Comparison of ENCODE assay signal across 1 cellular context in the genomic region with DNA sequence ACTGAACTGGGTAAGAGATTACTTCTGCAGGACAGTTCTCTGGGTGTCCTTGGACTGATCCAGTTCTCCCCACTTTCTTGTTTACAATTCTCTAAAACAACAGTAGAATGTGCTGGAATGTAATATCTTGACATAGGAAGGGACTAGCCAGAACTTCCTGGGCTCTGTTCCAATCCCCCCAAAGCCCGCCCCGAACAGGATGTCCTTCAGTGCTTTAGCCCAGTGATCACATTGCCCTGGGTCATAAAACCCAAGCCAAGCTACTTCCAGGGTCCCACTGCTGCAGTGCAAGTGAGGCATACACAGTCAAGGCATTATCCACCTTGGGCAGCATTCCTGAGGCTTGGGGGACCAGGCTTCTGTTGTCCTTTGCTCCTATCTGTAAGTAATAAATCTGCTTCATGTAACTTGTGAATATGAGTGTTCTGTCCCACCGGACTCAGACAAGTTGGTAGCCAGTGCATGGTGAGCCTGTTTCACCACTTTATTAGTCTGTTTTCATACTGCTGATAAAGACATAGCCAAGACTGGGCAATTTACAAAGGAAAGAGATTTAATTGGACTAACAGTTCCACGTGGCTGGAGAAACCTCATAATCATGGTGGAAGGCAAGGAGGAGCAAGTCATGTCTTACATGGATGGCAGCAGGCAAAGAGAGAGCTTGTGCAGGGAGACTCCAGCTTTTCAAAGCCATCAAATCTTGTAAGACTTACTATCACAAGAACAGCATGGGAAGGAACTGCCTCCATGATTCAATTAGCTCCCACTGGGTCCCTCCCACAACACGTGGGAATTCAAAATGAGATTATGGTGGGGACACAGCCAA.
A peak's percentile ranks its signal among the peaks of the same experiment; 100 is the strongest.
TF ChIP-seq lines count a peak whose summit lies in the region.

No MANE protein-coding gene starts in this region.

TF ChIP-seq in HepG2, 621 proteins besides CTCF, POLR2A, EP300 and RAD21 (continued from another document and continues in another):
- TF ChIP-seq, protein P1, sequence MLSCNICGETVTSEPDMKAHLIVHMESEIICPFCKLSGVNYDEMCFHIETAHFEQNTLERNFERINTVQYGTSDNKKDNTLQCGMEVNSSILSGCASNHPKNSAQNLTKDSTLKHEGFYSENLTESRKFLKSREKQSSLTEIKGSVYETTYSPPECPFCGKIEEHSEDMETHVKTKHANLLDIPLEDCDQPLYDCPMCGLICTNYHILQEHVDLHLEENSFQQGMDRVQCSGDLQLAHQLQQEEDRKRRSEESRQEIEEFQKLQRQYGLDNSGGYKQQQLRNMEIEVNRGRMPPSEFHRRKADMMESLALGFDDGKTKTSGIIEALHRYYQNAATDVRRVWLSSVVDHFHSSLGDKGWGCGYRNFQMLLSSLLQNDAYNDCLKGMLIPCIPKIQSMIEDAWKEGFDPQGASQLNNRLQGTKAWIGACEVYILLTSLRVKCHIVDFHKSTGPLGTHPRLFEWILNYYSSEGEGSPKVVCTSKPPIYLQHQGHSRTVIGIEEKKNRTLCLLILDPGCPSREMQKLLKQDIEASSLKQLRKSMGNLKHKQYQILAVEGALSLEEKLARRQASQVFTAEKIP (CRISPR knock-in tag; IDR thresholded peaks at IDR 0.05; ENCODE audit: borderline replicate concordance): no peak
- TF ChIP-seq, protein P2, sequence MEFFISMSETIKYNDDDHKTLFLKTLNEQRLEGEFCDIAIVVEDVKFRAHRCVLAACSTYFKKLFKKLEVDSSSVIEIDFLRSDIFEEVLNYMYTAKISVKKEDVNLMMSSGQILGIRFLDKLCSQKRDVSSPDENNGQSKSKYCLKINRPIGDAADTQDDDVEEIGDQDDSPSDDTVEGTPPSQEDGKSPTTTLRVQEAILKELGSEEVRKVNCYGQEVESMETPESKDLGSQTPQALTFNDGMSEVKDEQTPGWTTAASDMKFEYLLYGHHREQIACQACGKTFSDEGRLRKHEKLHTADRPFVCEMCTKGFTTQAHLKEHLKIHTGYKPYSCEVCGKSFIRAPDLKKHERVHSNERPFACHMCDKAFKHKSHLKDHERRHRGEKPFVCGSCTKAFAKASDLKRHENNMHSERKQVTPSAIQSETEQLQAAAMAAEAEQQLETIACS (CRISPR knock-in tag; IDR thresholded peaks at IDR 0.05): no peak
- TF ChIP-seq RFX1 (IDR thresholded peaks at IDR 0.05) (no peak), ZFY (CRISPR knock-in tag; IDR thresholded peaks at IDR 0.05) (no peak), KDM3A (CRISPR knock-in tag; IDR thresholded peaks at IDR 0.05; ENCODE audit: low read depth) (0 out of 2 replicates have a peak, but pooled peaks have one; percentile 34), DMAP1 (CRISPR knock-in tag; IDR thresholded peaks at IDR 0.05) (no peak), ONECUT2 (CRISPR knock-in tag; IDR thresholded peaks at IDR 0.05) (no peak), ZNF788 (CRISPR knock-in tag; IDR thresholded peaks at IDR 0.05; ENCODE audit: borderline replicate concordance) (no peak), ZNF24 (IDR thresholded peaks at IDR 0.05) (no peak), PLRG1 (conservative IDR thresholded peaks at IDR 0.05) (no peak), TAF1 (CRISPR knock-in tag; IDR thresholded peaks at IDR 0.05) (no peak), IRX3 (CRISPR knock-in tag; IDR thresholded peaks at IDR 0.05; ENCODE audit: borderline replicate concordance, low read depth) (no peak), ZNF549 (CRISPR knock-in tag; IDR thresholded peaks at IDR 0.05) (no peak), KMT2B (CRISPR knock-in tag; IDR thresholded peaks at IDR 0.05) (no peak), KLF9 (CRISPR knock-in tag; IDR thresholded peaks at IDR 0.05; ENCODE audit: low read depth) (no peak), PITX1 (CRISPR knock-in tag; IDR thresholded peaks at IDR 0.05) (peak; percentile 54), ZFP90 (CRISPR knock-in tag; IDR thresholded peaks at IDR 0.05; ENCODE audit: borderline replicate concordance) (no peak), ZNF432 (CRISPR knock-in tag; IDR thresholded peaks at IDR 0.05; ENCODE audit: borderline replicate concordance) (no peak), ZNF335 (CRISPR knock-in tag; IDR thresholded peaks at IDR 0.05) (no peak), YY1 (IDR thresholded peaks at IDR 0.05; ENCODE audit: insufficient read depth, insufficient replicate concordance, low read depth, low read length) (no peak), ZFX (CRISPR knock-in tag; IDR thresholded peaks at IDR 0.05; ENCODE audit: low read depth) (0 out of 2 replicates have a peak, but pooled peaks have one; percentile 20), ZNF781 (CRISPR knock-in tag; IDR thresholded peaks at IDR 0.05; ENCODE audit: borderline replicate concordance, not compliant biosample characterization) (no peak), ZNF644 (CRISPR knock-in tag; IDR thresholded peaks at IDR 0.05; ENCODE audit: low read depth) (peak; percentile 47; the same call in 1 of the 2 replicates), ZNF33A (CRISPR knock-in tag; IDR thresholded peaks at IDR 0.05; ENCODE audit: borderline replicate concordance) (no peak), LCORL (IDR thresholded peaks at IDR 0.05) (no peak), LCORL (CRISPR knock-in tag; IDR thresholded peaks at IDR 0.05) (peak; percentile 71; the same call in 1 of the 2 replicates), CREM (IDR thresholded peaks at IDR 0.05) (no peak), CREM (CRISPR knock-in tag; IDR thresholded peaks at IDR 0.05) (no peak), TBP (CRISPR knock-in tag; IDR thresholded peaks at IDR 0.05) (no peak), CENPT (CRISPR knock-in tag; IDR thresholded peaks at IDR 0.05; ENCODE audit: low read depth) (no peak), THYN1 (CRISPR knock-in tag; IDR thresholded peaks at IDR 0.05; ENCODE audit: borderline replicate concordance, low read depth) (no peak), KDM4B (CRISPR knock-in tag; IDR thresholded peaks at IDR 0.05) (no peak), TOE1 (CRISPR knock-in tag; IDR thresholded peaks at IDR 0.05) (no peak)
- TF ChIP-seq, protein P3, sequence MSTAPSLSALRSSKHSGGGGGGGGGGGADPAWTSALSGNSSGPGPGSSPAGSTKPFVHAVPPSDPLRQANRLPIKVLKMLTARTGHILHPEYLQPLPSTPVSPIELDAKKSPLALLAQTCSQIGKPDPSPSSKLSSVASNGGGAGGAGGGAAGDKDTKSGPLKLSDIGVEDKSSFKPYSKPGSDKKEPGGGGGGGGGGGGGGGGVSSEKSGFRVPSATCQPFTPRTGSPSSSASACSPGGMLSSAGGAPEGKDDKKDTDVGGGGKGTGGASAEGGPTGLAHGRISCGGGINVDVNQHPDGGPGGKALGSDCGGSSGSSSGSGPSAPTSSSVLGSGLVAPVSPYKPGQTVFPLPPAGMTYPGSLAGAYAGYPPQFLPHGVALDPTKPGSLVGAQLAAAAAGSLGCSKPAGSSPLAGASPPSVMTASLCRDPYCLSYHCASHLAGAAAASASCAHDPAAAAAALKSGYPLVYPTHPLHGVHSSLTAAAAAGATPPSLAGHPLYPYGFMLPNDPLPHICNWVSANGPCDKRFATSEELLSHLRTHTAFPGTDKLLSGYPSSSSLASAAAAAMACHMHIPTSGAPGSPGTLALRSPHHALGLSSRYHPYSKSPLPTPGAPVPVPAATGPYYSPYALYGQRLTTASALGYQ (CRISPR knock-in tag; IDR thresholded peaks at IDR 0.05): no peak
- TF ChIP-seq, protein P4, sequence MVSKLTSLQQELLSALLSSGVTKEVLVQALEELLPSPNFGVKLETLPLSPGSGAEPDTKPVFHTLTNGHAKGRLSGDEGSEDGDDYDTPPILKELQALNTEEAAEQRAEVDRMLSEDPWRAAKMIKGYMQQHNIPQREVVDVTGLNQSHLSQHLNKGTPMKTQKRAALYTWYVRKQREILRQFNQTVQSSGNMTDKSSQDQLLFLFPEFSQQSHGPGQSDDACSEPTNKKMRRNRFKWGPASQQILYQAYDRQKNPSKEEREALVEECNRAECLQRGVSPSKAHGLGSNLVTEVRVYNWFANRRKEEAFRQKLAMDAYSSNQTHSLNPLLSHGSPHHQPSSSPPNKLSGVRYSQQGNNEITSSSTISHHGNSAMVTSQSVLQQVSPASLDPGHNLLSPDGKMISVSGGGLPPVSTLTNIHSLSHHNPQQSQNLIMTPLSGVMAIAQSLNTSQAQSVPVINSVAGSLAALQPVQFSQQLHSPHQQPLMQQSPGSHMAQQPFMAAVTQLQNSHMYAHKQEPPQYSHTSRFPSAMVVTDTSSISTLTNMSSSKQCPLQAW (CRISPR knock-in tag; IDR thresholded peaks at IDR 0.05): no peak
- TF ChIP-seq, protein P5, sequence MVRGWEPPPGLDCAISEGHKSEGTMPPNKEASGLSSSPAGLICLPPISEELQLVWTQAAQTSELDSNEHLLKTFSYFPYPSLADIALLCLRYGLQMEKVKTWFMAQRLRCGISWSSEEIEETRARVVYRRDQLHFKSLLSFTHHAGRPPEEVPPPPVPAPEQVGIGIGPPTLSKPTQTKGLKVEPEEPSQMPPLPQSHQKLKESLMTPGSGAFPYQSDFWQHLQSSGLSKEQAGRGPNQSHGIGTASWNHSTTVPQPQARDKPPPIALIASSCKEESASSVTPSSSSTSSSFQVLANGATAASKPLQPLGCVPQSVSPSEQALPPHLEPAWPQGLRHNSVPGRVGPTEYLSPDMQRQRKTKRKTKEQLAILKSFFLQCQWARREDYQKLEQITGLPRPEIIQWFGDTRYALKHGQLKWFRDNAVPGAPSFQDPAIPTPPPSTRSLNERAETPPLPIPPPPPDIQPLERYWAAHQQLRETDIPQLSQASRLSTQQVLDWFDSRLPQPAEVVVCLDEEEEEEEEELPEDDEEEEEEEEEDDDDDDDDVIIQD (CRISPR knock-in tag; IDR thresholded peaks at IDR 0.05; ENCODE audit: low read depth): peak; percentile 45; the same call in 1 of the 2 replicates
- TF ChIP-seq, protein P6, sequence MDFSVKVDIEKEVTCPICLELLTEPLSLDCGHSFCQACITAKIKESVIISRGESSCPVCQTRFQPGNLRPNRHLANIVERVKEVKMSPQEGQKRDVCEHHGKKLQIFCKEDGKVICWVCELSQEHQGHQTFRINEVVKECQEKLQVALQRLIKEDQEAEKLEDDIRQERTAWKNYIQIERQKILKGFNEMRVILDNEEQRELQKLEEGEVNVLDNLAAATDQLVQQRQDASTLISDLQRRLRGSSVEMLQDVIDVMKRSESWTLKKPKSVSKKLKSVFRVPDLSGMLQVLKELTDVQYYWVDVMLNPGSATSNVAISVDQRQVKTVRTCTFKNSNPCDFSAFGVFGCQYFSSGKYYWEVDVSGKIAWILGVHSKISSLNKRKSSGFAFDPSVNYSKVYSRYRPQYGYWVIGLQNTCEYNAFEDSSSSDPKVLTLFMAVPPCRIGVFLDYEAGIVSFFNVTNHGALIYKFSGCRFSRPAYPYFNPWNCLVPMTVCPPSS (IDR thresholded peaks at IDR 0.05): no peak
- TF ChIP-seq, protein P7, sequence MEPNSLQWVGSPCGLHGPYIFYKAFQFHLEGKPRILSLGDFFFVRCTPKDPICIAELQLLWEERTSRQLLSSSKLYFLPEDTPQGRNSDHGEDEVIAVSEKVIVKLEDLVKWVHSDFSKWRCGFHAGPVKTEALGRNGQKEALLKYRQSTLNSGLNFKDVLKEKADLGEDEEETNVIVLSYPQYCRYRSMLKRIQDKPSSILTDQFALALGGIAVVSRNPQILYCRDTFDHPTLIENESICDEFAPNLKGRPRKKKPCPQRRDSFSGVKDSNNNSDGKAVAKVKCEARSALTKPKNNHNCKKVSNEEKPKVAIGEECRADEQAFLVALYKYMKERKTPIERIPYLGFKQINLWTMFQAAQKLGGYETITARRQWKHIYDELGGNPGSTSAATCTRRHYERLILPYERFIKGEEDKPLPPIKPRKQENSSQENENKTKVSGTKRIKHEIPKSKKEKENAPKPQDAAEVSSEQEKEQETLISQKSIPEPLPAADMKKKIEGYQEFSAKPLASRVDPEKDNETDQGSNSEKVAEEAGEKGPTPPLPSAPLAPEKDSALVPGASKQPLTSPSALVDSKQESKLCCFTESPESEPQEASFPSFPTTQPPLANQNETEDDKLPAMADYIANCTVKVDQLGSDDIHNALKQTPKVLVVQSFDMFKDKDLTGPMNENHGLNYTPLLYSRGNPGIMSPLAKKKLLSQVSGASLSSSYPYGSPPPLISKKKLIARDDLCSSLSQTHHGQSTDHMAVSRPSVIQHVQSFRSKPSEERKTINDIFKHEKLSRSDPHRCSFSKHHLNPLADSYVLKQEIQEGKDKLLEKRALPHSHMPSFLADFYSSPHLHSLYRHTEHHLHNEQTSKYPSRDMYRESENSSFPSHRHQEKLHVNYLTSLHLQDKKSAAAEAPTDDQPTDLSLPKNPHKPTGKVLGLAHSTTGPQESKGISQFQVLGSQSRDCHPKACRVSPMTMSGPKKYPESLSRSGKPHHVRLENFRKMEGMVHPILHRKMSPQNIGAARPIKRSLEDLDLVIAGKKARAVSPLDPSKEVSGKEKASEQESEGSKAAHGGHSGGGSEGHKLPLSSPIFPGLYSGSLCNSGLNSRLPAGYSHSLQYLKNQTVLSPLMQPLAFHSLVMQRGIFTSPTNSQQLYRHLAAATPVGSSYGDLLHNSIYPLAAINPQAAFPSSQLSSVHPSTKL (CRISPR knock-in tag; IDR thresholded peaks at IDR 0.05): peak; percentile 77
- TF ChIP-seq, protein P8, sequence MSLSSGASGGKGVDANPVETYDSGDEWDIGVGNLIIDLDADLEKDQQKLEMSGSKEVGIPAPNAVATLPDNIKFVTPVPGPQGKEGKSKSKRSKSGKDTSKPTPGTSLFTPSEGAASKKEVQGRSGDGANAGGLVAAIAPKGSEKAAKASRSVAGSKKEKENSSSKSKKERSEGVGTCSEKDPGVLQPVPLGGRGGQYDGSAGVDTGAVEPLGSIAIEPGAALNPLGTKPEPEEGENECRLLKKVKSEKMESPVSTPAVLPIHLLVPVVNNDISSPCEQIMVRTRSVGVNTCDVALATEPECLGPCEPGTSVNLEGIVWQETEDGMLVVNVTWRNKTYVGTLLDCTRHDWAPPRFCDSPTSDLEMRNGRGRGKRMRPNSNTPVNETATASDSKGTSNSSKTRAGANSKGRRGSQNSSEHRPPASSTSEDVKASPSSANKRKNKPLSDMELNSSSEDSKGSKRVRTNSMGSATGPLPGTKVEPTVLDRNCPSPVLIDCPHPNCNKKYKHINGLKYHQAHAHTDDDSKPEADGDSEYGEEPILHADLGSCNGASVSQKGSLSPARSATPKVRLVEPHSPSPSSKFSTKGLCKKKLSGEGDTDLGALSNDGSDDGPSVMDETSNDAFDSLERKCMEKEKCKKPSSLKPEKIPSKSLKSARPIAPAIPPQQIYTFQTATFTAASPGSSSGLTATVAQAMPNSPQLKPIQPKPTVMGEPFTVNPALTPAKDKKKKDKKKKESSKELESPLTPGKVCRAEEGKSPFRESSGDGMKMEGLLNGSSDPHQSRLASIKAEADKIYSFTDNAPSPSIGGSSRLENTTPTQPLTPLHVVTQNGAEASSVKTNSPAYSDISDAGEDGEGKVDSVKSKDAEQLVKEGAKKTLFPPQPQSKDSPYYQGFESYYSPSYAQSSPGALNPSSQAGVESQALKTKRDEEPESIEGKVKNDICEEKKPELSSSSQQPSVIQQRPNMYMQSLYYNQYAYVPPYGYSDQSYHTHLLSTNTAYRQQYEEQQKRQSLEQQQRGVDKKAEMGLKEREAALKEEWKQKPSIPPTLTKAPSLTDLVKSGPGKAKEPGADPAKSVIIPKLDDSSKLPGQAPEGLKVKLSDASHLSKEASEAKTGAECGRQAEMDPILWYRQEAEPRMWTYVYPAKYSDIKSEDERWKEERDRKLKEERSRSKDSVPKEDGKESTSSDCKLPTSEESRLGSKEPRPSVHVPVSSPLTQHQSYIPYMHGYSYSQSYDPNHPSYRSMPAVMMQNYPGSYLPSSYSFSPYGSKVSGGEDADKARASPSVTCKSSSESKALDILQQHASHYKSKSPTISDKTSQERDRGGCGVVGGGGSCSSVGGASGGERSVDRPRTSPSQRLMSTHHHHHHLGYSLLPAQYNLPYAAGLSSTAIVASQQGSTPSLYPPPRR (CRISPR knock-in tag; IDR thresholded peaks at IDR 0.05; ENCODE audit: borderline replicate concordance): no peak
